8 cellular contexts compared by ENCODE assay signal in the genomic region with DNA sequence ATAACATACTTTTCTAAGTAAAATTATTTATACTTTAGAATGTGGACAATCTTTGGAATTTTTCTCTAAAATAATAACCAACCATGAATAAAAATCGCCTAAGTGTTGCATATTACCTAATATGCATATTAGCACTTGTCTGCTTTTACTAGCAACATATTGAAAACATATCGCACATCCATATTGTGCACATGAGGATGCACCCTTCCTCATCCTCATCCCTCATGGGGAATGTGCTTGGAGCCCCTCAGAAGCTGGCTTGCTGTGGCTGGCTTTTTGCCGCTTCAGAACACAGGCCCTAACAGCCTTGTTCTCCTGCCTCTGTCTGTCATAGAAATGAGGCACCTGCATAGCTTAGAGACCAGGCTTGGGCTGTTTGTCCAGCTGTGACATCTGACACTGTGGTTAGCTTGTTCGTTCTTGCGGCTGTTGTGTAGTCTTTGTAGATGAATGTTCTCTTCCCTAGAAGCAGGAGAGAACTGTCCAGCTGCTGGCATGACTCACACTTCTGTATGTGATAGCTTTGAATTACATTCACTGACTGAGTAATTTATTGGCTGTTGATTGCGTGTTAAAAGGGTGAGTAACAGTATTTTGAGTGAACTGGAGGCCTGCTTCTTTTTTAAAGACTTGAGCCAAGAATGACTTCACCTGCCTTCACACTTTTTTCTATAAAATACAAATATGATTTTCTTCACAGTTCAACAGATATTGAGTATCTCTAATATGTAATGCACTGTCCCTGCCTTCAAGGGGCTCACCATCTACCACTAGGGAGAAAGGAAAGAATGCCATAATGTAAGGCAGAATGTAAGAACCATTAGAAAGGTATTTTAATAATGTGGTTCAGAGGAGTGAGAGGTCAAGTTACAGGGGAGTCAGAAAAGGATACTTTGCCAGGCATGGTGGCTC.
DNase-seq lines count a peak whose midpoint lies in the region; ATAC-seq, FAIRE-seq and TF ChIP-seq lines count a peak whose summit lies in the region.

No MANE protein-coding gene starts in this region.

- no peaks in the 10 kb centered on the region for H3K9me3 Mint-ChIP-seq in activated T-helper 2 cell treated with anti-CD3 and anti-CD28 coated beads, Interferon-gamma antibody, Interleukin-2, Interleukin-4, amounts not matched to agents 10 μg/mL and 5 μg/mL and 100 μg/mL, durations not matched to agents 14 hours and 24 hours and 36 hours
- H3K9me3 Mint-ChIP-seq in type B pancreatic cell, result peaks cover 4% of the 10 kb centered on the region
- no peaks in the 10 kb centered on the region for H3K9me3 Mint-ChIP-seq in activated T-helper 1 cell treated with anti-CD3 and anti-CD28 coated beads, Interleukin-12 subunit alpha, Interleukin-12 subunit beta, Interleukin-2, Interleukin-4 antibody, amounts not matched to agents 30 ng/mL and 10 ng/mL and 1 ng/mL, durations not matched to agents 14 hours and 24 hours and 36 hours

- peak overlapping the region; percentile 11 for H3K27ac Mint-ChIP-seq in activated T-helper 2 cell treated with anti-CD3 and anti-CD28 coated beads, Interferon-gamma antibody, Interleukin-2, Interleukin-4, amounts not matched to agents 10 μg/mL and 5 μg/mL and 100 μg/mL, durations not matched to agents 14 hours and 24 hours and 36 hours
- peak overlapping the region; percentile 15 for H3K27ac Mint-ChIP-seq in type B pancreatic cell
- no peak overlapping the region for H3K27ac Mint-ChIP-seq in activated T-helper 1 cell treated with anti-CD3 and anti-CD28 coated beads, Interleukin-12 subunit alpha, Interleukin-12 subunit beta, Interleukin-2, Interleukin-4 antibody, amounts not matched to agents 30 ng/mL and 10 ng/mL and 1 ng/mL, durations not matched to agents 14 hours and 24 hours and 36 hours

- H3K36me3 Mint-ChIP-seq in activated T-helper 2 cell treated with anti-CD3 and anti-CD28 coated beads, Interferon-gamma antibody, Interleukin-2, Interleukin-4, amounts not matched to agents 10 μg/mL and 5 μg/mL and 100 μg/mL, durations not matched to agents 14 hours and 24 hours and 36 hours (ENCODE audit: low read depth), result peaks cover 4% of the 10 kb centered on the region
- peaks cover 36% of the 10 kb centered on the region for H3K36me3 Mint-ChIP-seq in type B pancreatic cell
- H3K36me3 Mint-ChIP-seq in activated T-helper 1 cell treated with anti-CD3 and anti-CD28 coated beads, Interleukin-12 subunit alpha, Interleukin-12 subunit beta, Interleukin-2, Interleukin-4 antibody, amounts not matched to agents 30 ng/mL and 10 ng/mL and 1 ng/mL, durations not matched to agents 14 hours and 24 hours and 36 hours (ENCODE audit: low read depth), result peaks cover 6% of the 10 kb centered on the region

- peak; percentile 86 for ATAC-seq in GM18511 (IDR thresholded peaks at IDR 0.05; ENCODE audit: unreplicated experiment)
- peak; percentile 96 for ATAC-seq in HG02938 (IDR thresholded peaks at IDR 0.05; ENCODE audit: unreplicated experiment)

- no peak overlapping the region for H3K4me3 Mint-ChIP-seq in activated T-helper 2 cell treated with anti-CD3 and anti-CD28 coated beads, Interferon-gamma antibody, Interleukin-2, Interleukin-4, amounts not matched to agents 10 μg/mL and 5 μg/mL and 100 μg/mL, durations not matched to agents 14 hours and 24 hours and 36 hours (ENCODE audit: low read depth)
- no peak overlapping the region for H3K4me3 Mint-ChIP-seq in type B pancreatic cell
- H3K4me3 Mint-ChIP-seq in activated T-helper 1 cell treated with anti-CD3 and anti-CD28 coated beads, Interleukin-12 subunit alpha, Interleukin-12 subunit beta, Interleukin-2, Interleukin-4 antibody, amounts not matched to agents 30 ng/mL and 10 ng/mL and 1 ng/mL, durations not matched to agents 14 hours and 24 hours and 36 hours, result no peak overlapping the region

- peak; percentile 56 for DNase-seq in AG09319 (ENCODE audit: extremely low read depth, low read depth)
- DNase-seq in NCI-H146 treated with DMSO at 0.1 percent for 48 hours (lab: John Stamatoyannopoulos, UW; ENCODE audit: unreplicated experiment), result peak; percentile 94
- DNase-seq in activated T-helper 2 cell treated with anti-CD3 and anti-CD28 coated beads, Interferon-gamma antibody, Interleukin-2, Interleukin-4, amounts not matched to agents 10 μg/mL and 5 μg/mL and 100 μg/mL, durations not matched to agents 14 hours and 24 hours and 36 hours (ENCODE audit: low spot score), result no peak
- DNase-seq in type B pancreatic cell (ENCODE audit: extremely low spot score, unreplicated experiment), result no peak
- DNase-seq in activated T-helper 1 cell treated with anti-CD3 and anti-CD28 coated beads, Interleukin-12 subunit alpha, Interleukin-12 subunit beta, Interleukin-2, Interleukin-4 antibody, amounts not matched to agents 30 ng/mL and 10 ng/mL and 1 ng/mL, durations not matched to agents 14 hours and 24 hours and 36 hours (ENCODE audit: low spot score), result no peak

- H3K4me1 Mint-ChIP-seq in activated T-helper 2 cell treated with anti-CD3 and anti-CD28 coated beads, Interferon-gamma antibody, Interleukin-2, Interleukin-4, amounts not matched to agents 10 μg/mL and 5 μg/mL and 100 μg/mL, durations not matched to agents 14 hours and 24 hours and 36 hours (ENCODE audit: low read depth), result peaks cover 8% of the 10 kb centered on the region
- H3K4me1 Mint-ChIP-seq in type B pancreatic cell (ENCODE audit: unreplicated experiment), result peaks cover 16% of the 10 kb centered on the region
- H3K4me1 Mint-ChIP-seq in activated T-helper 1 cell treated with anti-CD3 and anti-CD28 coated beads, Interleukin-12 subunit alpha, Interleukin-12 subunit beta, Interleukin-2, Interleukin-4 antibody, amounts not matched to agents 30 ng/mL and 10 ng/mL and 1 ng/mL, durations not matched to agents 14 hours and 24 hours and 36 hours (ENCODE audit: low read depth), result no peaks in the 10 kb centered on the region

- FAIRE-seq in islet of Langerhans (lab: Jason Lieb, UNC), result peak; percentile 99

- no peak for TF ChIP-seq CTCF in AG09319 (IDR thresholded peaks at IDR 0.05; ENCODE audit: low read depth, low read length)
- no peak for TF ChIP-seq CTCF in type B pancreatic cell (conservative IDR thresholded peaks at IDR 0.05)

- no peaks in the 10 kb centered on the region for H3K27me3 Mint-ChIP-seq in activated T-helper 2 cell treated with anti-CD3 and anti-CD28 coated beads, Interferon-gamma antibody, Interleukin-2, Interleukin-4, amounts not matched to agents 10 μg/mL and 5 μg/mL and 100 μg/mL, durations not matched to agents 14 hours and 24 hours and 36 hours (ENCODE audit: low read depth)
- no peaks in the 10 kb centered on the region for H3K27me3 Mint-ChIP-seq in type B pancreatic cell
- H3K27me3 Mint-ChIP-seq in activated T-helper 1 cell treated with anti-CD3 and anti-CD28 coated beads, Interleukin-12 subunit alpha, Interleukin-12 subunit beta, Interleukin-2, Interleukin-4 antibody, amounts not matched to agents 30 ng/mL and 10 ng/mL and 1 ng/mL, durations not matched to agents 14 hours and 24 hours and 36 hours (ENCODE audit: insufficient read depth), result peaks cover 3% of the 10 kb centered on the region

- intact Hi-C loops in activated T-helper 2 cell treated with anti-CD3 and anti-CD28 coated beads, Interferon-gamma antibody, Interleukin-2, Interleukin-4, amounts not matched to agents 10 μg/mL and 5 μg/mL and 100 μg/mL, durations not matched to agents 14 hours and 24 hours and 36 hours (cut with micrococcal nuclease), result no loop called here
- intact Hi-C loops in activated T-helper 1 cell treated with anti-CD3 and anti-CD28 coated beads, Interleukin-12 subunit alpha, Interleukin-12 subunit beta, Interleukin-2, Interleukin-4 antibody, amounts not matched to agents 30 ng/mL and 10 ng/mL and 1 ng/mL, durations not matched to agents 14 hours and 24 hours and 36 hours (cut with micrococcal nuclease), result no loop called here

Comparison
In these comparisons a context has a peak if more than half of its experiments do, and no peak if none do; other contexts are left out.
1. DNase-seq: peak in AG09319 (single experiment) and NCI-H146 treated with DMSO at 0.1 percent for 48 hours (single experiment); none in activated T-helper 2 cell treated with anti-CD3 and anti-CD28 coated beads, Interferon-gamma antibody, Interleukin-2, Interleukin-4, amounts not matched to agents 10 μg/mL and 5 μg/mL and 100 μg/mL, durations not matched to agents 14 hours and 24 hours and 36 hours (single experiment), type B pancreatic cell (single experiment) and activated T-helper 1 cell treated with anti-CD3 and anti-CD28 coated beads, Interleukin-12 subunit alpha, Interleukin-12 subunit beta, Interleukin-2, Interleukin-4 antibody, amounts not matched to agents 30 ng/mL and 10 ng/mL and 1 ng/mL, durations not matched to agents 14 hours and 24 hours and 36 hours (single experiment).